ENCODE assay signal across 1 cellular context in the genomic region with DNA sequence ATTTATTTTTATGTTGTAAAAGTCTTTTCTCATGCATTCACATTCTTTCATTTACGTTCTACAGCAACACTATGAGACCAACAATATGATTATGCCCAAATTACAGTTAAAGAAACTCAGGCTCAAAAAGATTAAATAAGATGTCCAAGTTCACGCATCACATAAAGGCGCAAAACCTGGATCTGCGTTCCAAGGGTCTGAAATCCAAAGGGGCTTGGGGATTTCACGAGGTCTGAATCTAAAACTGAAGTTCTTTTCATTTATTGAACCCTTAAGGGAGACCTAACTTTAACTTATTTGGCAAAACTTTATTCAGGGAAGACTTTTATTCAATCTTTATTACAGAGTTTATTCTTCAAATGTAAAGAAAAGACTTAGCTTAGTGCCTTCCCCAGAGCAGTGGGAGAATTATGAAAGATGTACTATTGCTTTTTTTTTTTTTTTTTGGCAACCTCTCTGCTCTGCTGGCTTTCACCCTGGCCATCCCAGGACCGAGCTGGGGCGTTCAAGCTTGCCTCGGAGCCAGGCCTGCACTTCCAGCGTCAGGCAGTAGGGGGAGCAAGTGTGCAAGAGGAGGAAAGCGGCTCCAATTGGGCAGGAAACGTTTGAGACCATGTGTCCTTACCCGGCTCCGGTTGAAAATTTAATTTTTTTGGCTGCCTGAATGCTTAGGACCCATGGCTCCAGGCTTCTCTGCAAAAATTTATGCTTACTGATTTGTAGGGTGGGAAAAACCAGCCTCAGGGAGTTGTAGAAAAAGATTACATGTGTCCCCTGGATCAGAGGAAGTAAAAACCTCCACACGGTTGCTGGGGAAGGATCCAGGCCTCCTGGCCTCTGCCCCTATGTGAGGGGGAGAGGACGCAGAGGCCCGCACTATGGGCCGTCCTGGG.
A peak's percentile ranks its signal among the peaks of the same experiment; 100 is the strongest.
TF ChIP-seq lines count a peak whose summit lies in the region.

No MANE protein-coding gene starts in this region.

TF ChIP-seq in K562, 482 proteins besides CTCF, POLR2A, EP300 and RAD21 (continued from another document and continues in another):
- TF ChIP-seq, protein P1, sequence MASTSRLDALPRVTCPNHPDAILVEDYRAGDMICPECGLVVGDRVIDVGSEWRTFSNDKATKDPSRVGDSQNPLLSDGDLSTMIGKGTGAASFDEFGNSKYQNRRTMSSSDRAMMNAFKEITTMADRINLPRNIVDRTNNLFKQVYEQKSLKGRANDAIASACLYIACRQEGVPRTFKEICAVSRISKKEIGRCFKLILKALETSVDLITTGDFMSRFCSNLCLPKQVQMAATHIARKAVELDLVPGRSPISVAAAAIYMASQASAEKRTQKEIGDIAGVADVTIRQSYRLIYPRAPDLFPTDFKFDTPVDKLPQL (IDR thresholded peaks at IDR 0.05; ENCODE audit: extremely low read depth, insufficient read length): no peak
- no peak for TF ChIP-seq NCOA2 (IDR thresholded peaks at IDR 0.05; ENCODE audit: partially characterized antibody in 2 of 2)
- TF ChIP-seq, protein P2, sequence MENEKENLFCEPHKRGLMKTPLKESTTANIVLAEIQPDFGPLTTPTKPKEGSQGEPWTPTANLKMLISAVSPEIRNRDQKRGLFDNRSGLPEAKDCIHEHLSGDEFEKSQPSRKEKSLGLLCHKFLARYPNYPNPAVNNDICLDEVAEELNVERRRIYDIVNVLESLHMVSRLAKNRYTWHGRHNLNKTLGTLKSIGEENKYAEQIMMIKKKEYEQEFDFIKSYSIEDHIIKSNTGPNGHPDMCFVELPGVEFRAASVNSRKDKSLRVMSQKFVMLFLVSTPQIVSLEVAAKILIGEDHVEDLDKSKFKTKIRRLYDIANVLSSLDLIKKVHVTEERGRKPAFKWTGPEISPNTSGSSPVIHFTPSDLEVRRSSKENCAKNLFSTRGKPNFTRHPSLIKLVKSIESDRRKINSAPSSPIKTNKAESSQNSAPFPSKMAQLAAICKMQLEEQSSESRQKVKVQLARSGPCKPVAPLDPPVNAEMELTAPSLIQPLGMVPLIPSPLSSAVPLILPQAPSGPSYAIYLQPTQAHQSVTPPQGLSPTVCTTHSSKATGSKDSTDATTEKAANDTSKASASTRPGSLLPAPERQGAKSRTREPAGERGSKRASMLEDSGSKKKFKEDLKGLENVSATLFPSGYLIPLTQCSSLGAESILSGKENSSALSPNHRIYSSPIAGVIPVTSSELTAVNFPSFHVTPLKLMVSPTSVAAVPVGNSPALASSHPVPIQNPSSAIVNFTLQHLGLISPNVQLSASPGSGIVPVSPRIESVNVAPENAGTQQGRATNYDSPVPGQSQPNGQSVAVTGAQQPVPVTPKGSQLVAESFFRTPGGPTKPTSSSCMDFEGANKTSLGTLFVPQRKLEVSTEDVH (IDR thresholded peaks at IDR 0.05; ENCODE audit: low read depth, partially characterized antibody): no peak
- TF ChIP-seq ZNF146 (CRISPR knock-in tag; IDR thresholded peaks at IDR 0.05; ENCODE audit: unreplicated experiment): no peak
- no peak for TF ChIP-seq FOXA3 (CRISPR knock-in tag; conservative IDR thresholded peaks at IDR 0.05 in 1 of 2, IDR thresholded peaks at IDR 0.05 in 1 of 2)
- no peak for TF ChIP-seq ZNF239 (CRISPR knock-in tag; IDR thresholded peaks at IDR 0.05)
- TF ChIP-seq NCOR1 (IDR thresholded peaks at IDR 0.05): no peak
- no peak for TF ChIP-seq NR2C2 (CRISPR knock-in tag; IDR thresholded peaks at IDR 0.05)
- peak; percentile 13 for TF ChIP-seq NR2C2 (tag; IDR thresholded peaks at IDR 0.05)
- TF ChIP-seq JUNB (CRISPR knock-in tag; conservative IDR thresholded peaks at IDR 0.05): no peak
- TF ChIP-seq, protein P3, sequence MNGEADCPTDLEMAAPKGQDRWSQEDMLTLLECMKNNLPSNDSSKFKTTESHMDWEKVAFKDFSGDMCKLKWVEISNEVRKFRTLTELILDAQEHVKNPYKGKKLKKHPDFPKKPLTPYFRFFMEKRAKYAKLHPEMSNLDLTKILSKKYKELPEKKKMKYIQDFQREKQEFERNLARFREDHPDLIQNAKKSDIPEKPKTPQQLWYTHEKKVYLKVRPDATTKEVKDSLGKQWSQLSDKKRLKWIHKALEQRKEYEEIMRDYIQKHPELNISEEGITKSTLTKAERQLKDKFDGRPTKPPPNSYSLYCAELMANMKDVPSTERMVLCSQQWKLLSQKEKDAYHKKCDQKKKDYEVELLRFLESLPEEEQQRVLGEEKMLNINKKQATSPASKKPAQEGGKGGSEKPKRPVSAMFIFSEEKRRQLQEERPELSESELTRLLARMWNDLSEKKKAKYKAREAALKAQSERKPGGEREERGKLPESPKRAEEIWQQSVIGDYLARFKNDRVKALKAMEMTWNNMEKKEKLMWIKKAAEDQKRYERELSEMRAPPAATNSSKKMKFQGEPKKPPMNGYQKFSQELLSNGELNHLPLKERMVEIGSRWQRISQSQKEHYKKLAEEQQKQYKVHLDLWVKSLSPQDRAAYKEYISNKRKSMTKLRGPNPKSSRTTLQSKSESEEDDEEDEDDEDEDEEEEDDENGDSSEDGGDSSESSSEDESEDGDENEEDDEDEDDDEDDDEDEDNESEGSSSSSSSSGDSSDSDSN (IDR thresholded peaks at IDR 0.05; ENCODE audit: borderline replicate concordance in 1 of 2, low read depth in 2 of 2, low read length in 2 of 2): no peak
- no peak for TF ChIP-seq NR4A1 (CRISPR knock-in tag; IDR thresholded peaks at IDR 0.05)
- 0 out of 2 replicates have a peak, but pooled peaks have one; percentile 39 for TF ChIP-seq NR4A1 (tag; IDR thresholded peaks at IDR 0.05)
- TF ChIP-seq ADNP (tag; IDR thresholded peaks at IDR 0.05): peak; percentile 86; the same call in 1 of the 2 replicates
- TF ChIP-seq MIER1 (IDR thresholded peaks at IDR 0.05; ENCODE audit: low read depth): no peak
- no peak for TF ChIP-seq ZNF311 (CRISPR knock-in tag; IDR thresholded peaks at IDR 0.05)
- no peak for TF ChIP-seq NFXL1 (CRISPR knock-in tag; IDR thresholded peaks at IDR 0.05)
- TF ChIP-seq, protein P4, sequence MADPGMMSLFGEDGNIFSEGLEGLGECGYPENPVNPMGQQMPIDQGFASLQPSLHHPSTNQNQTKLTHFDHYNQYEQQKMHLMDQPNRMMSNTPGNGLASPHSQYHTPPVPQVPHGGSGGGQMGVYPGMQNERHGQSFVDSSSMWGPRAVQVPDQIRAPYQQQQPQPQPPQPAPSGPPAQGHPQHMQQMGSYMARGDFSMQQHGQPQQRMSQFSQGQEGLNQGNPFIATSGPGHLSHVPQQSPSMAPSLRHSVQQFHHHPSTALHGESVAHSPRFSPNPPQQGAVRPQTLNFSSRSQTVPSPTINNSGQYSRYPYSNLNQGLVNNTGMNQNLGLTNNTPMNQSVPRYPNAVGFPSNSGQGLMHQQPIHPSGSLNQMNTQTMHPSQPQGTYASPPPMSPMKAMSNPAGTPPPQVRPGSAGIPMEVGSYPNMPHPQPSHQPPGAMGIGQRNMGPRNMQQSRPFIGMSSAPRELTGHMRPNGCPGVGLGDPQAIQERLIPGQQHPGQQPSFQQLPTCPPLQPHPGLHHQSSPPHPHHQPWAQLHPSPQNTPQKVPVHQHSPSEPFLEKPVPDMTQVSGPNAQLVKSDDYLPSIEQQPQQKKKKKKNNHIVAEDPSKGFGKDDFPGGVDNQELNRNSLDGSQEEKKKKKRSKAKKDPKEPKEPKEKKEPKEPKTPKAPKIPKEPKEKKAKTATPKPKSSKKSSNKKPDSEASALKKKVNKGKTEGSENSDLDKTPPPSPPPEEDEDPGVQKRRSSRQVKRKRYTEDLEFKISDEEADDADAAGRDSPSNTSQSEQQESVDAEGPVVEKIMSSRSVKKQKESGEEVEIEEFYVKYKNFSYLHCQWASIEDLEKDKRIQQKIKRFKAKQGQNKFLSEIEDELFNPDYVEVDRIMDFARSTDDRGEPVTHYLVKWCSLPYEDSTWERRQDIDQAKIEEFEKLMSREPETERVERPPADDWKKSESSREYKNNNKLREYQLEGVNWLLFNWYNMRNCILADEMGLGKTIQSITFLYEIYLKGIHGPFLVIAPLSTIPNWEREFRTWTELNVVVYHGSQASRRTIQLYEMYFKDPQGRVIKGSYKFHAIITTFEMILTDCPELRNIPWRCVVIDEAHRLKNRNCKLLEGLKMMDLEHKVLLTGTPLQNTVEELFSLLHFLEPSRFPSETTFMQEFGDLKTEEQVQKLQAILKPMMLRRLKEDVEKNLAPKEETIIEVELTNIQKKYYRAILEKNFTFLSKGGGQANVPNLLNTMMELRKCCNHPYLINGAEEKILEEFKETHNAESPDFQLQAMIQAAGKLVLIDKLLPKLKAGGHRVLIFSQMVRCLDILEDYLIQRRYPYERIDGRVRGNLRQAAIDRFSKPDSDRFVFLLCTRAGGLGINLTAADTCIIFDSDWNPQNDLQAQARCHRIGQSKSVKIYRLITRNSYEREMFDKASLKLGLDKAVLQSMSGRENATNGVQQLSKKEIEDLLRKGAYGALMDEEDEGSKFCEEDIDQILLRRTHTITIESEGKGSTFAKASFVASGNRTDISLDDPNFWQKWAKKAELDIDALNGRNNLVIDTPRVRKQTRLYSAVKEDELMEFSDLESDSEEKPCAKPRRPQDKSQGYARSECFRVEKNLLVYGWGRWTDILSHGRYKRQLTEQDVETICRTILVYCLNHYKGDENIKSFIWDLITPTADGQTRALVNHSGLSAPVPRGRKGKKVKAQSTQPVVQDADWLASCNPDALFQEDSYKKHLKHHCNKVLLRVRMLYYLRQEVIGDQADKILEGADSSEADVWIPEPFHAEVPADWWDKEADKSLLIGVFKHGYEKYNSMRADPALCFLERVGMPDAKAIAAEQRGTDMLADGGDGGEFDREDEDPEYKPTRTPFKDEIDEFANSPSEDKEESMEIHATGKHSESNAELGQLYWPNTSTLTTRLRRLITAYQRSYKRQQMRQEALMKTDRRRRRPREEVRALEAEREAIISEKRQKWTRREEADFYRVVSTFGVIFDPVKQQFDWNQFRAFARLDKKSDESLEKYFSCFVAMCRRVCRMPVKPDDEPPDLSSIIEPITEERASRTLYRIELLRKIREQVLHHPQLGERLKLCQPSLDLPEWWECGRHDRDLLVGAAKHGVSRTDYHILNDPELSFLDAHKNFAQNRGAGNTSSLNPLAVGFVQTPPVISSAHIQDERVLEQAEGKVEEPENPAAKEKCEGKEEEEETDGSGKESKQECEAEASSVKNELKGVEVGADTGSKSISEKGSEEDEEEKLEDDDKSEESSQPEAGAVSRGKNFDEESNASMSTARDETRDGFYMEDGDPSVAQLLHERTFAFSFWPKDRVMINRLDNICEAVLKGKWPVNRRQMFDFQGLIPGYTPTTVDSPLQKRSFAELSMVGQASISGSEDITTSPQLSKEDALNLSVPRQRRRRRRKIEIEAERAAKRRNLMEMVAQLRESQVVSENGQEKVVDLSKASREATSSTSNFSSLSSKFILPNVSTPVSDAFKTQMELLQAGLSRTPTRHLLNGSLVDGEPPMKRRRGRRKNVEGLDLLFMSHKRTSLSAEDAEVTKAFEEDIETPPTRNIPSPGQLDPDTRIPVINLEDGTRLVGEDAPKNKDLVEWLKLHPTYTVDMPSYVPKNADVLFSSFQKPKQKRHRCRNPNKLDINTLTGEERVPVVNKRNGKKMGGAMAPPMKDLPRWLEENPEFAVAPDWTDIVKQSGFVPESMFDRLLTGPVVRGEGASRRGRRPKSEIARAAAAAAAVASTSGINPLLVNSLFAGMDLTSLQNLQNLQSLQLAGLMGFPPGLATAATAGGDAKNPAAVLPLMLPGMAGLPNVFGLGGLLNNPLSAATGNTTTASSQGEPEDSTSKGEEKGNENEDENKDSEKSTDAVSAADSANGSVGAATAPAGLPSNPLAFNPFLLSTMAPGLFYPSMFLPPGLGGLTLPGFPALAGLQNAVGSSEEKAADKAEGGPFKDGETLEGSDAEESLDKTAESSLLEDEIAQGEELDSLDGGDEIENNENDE (IDR thresholded peaks at IDR 0.05; ENCODE audit: low read depth, low read length): no peak
- no peak for TF ChIP-seq MBD2 (IDR thresholded peaks at IDR 0.05; ENCODE audit: borderline replicate concordance, low read depth)
- peak; percentile 23 for TF ChIP-seq TCF3 (CRISPR knock-in tag; IDR thresholded peaks at IDR 0.05)
- TF ChIP-seq SRF (CRISPR knock-in tag; IDR thresholded peaks at IDR 0.05): no peak
- no peak for TF ChIP-seq ZBED1 (IDR thresholded peaks at IDR 0.05)
- no peak for TF ChIP-seq ZNF431 (CRISPR knock-in tag; IDR thresholded peaks at IDR 0.05)
- no peak for TF ChIP-seq SMAD1 (IDR thresholded peaks at IDR 0.05; ENCODE audit: low read depth, low read length, partially characterized antibody)
- no peak for TF ChIP-seq NFYB (IDR thresholded peaks at IDR 0.05; ENCODE audit: extremely low read depth, insufficient read length)
- no peak for TF ChIP-seq EWSR1 (IDR thresholded peaks at IDR 0.05; ENCODE audit: borderline replicate concordance, low read depth, partially characterized antibody)
- no peak for TF ChIP-seq FOXK2 (conservative IDR thresholded peaks at IDR 0.05 in 1 of 2, IDR thresholded peaks at IDR 0.05 in 1 of 2; ENCODE audit: low read depth in 2 of 2)
- no peak for TF ChIP-seq PHTF2 (CRISPR knock-in tag; IDR thresholded peaks at IDR 0.05)
- no peak for TF ChIP-seq GATAD2A (IDR thresholded peaks at IDR 0.05)
- no peak for TF ChIP-seq ZNF316 (IDR thresholded peaks at IDR 0.05)
- TF ChIP-seq ZNF174 (CRISPR knock-in tag; IDR thresholded peaks at IDR 0.05): no peak
- no peak for TF ChIP-seq XRCC4 (IDR thresholded peaks at IDR 0.05; ENCODE audit: extremely low read depth, insufficient read depth, insufficient read length)
- 0 out of 2 replicates have a peak, but pooled peaks have one; percentile 17 for TF ChIP-seq ATF7 (IDR thresholded peaks at IDR 0.05)
- TF ChIP-seq, protein P5, sequence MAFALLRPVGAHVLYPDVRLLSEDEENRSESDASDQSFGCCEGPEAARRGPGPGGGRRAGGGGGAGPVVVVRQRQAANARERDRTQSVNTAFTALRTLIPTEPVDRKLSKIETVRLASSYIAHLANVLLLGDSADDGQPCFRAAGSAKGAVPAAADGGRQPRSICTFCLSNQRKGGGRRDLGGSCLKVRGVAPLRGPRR (CRISPR knock-in tag; IDR thresholded peaks at IDR 0.05): no peak
- TF ChIP-seq XRCC3 (IDR thresholded peaks at IDR 0.05): no peak
- TF ChIP-seq NCOA6 (IDR thresholded peaks at IDR 0.05): no peak
- TF ChIP-seq, protein P6, sequence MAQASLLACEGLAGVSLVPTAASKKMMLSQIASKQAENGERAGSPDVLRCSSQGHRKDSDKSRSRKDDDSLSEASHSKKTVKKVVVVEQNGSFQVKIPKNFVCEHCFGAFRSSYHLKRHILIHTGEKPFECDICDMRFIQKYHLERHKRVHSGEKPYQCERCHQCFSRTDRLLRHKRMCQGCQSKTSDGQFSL (CRISPR knock-in tag; IDR thresholded peaks at IDR 0.05): no peak
- TF ChIP-seq, protein P6 (tag; IDR thresholded peaks at IDR 0.05): 0 out of 4 replicates have a peak, but pooled peaks of 1 of the 2 experiments have one; percentile 24
